In the genomic region with DNA sequence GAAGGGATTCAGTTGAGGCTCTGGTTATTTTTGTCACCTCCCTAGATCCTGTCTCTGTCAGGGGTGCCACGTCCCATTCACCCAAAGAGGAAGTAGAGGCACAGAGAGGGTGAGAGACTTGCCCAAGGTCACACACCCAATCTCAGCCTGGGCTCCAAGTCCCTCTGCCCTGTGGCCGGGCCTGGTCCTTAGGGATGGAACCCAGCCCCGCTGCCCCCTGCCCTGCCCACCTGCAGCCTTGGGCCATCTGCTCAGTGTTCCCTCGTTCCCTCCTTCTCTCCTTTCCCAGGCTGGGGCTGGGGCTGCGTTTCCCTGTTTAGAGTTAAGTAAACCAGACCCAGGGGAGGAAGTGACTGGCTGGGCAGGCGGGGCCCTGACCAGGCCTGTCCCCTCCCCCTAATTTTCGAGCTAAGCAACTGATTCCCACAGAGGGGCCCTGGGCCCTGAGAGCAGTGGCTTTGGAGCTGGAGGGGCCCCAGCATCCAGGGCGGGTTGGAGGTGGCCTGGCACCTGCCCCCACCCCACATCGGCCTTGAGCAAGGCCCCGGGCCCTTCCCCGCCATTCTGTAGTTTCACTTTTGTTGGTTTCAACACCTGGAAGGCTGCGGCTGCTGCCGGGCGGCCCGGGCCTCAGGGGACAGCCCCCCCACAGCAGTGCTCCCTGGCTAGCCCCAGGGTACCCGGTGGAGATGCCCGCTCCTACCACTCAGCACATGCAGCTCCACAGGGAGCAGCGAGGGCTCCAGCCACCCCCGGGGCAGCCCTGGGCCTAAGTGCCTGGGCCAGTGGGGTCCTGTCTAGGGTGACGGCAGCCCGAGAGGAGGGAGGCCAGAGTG, we compare ENCODE assay signal across 8 cellular contexts. TPM values are rescaled to one million over a fixed set of nuclear protein-coding genes. Genes with fewer than 3 reads are reported as not detected.
DNase-seq lines count a peak whose midpoint lies in the region; ATAC-seq and TF ChIP-seq lines count a peak whose summit lies in the region.

No MANE protein-coding gene starts in this region.

- CTCF ChIA-PET in Panc1 (lab: Charles Lee), result no interaction called here

- H3K36me3 ChIP-seq in Panc1 (ENCODE audit: control insufficient read depth, insufficient read depth, low read length), result peaks cover 2% of the 10 kb centered on the region; the same call in 1 of the 2 replicates
- peaks cover 36 to 39% of the 10 kb centered on the region in 2 experiments for H3K36me3 ChIP-seq in trophoblast cell (ENCODE audit: control insufficient read depth in 1 of 2, insufficient read depth in 2 of 2, low read length in 2 of 2)

- H3K79me1 ChIP-seq in trophoblast cell (ENCODE audit: low read length), result peaks cover 17% of the 10 kb centered on the region

- peak overlapping the region; percentile 91 for H4K91ac ChIP-seq in trophoblast cell (ENCODE audit: low read depth, low read length)

- peak overlapping the region; percentile 15 for H2BK5ac ChIP-seq in trophoblast cell (ENCODE audit: low read depth, low read length, poor library complexity)

- peak overlapping the region; percentile 62 for H3K18ac ChIP-seq in trophoblast cell (ENCODE audit: low read length)

- peak overlapping the region; percentile 75 for H2AK5ac ChIP-seq in trophoblast cell (ENCODE audit: low read length)

- H4K12ac ChIP-seq in trophoblast cell (ENCODE audit: low read depth, low read length), result peak overlapping the region; percentile 70

- peak overlapping the region; percentile 71 for H2BK12ac ChIP-seq in trophoblast cell (ENCODE audit: low read length)

- H3K4me1 ChIP-seq in Panc1 (ENCODE audit: control insufficient read depth, insufficient read depth, low read length) (peaks cover 33% of the 10 kb centered on the region), trophoblast cell (ENCODE audit: control insufficient read depth in 1 of 2, insufficient read depth in 2 of 2, low read length in 2 of 2) (peaks cover 18 to 21% of the 10 kb centered on the region in 2 experiments)

- no peak for TF ChIP-seq CTCF in GM12875 (IDR thresholded peaks at IDR 0.05; ENCODE audit: borderline replicate concordance, insufficient read depth, low read depth, low read length)
- no peak for TF ChIP-seq CTCF in Panc1 (IDR thresholded peaks at IDR 0.05)

- H3K9ac ChIP-seq in trophoblast cell (ENCODE audit: low read length), result no peak overlapping the region

- no peaks in the 10 kb centered on the region for H3K27me3 ChIP-seq in Panc1 (ENCODE audit: control insufficient read depth, insufficient read depth, low read length)
- H3K27me3 ChIP-seq in trophoblast cell (ENCODE audit: insufficient read depth, low read length), result no peaks in the 10 kb centered on the region

- ATAC-seq in HG02678 (IDR thresholded peaks at IDR 0.05; ENCODE audit: unreplicated experiment) (peak; percentile 60), Panc1 (peak; percentile 47)

- H3K4me2 ChIP-seq in trophoblast cell (ENCODE audit: low read length), result peak overlapping the region; percentile 42

- intact Hi-C loops in Panc1 (cut with micrococcal nuclease; ENCODE audit: unreplicated experiment), result no loop called here

- no peak overlapping the region for H2AFZ ChIP-seq in trophoblast cell (ENCODE audit: insufficient read depth, low read length, poor library complexity)

- peak overlapping the region; percentile 68 for H4K8ac ChIP-seq in trophoblast cell (ENCODE audit: low read depth, low read length)

- DNase-seq in Panc1 (ENCODE audit: low read depth, low spot score) (no peak), activated gamma-delta T cell (lab: John Stamatoyannopoulos, UW) (peak; percentile 31), germinal center (ENCODE audit: low spot score) (peak; percentile 86), trophoblast cell (peak in 1 of 2 donors; percentile 43), HPDE6-E6E7 (ENCODE audit: extremely low spot score) (no peak), middle frontal gyrus (ENCODE audit: extremely low spot score, low spot score) (no peak)

- H3K27ac ChIP-seq in Panc1 (ENCODE audit: low read length) (peak overlapping the region; percentile 94), trophoblast cell (ENCODE audit: low read depth, low read length) (peak overlapping the region; percentile 65)

- no TSS peak for BruUV-seq in Panc1 (replicated peaks; lab: Mats Ljungman, UMichigan)

- H3K4ac ChIP-seq in trophoblast cell (ENCODE audit: low read depth, low read length), result peak overlapping the region; percentile 35

- H3K23ac ChIP-seq in trophoblast cell (ENCODE audit: low read length), result no peak overlapping the region

- H3K9me3 ChIP-seq in Panc1 (ENCODE audit: control insufficient read depth, insufficient read depth, low read depth, low read length) (no peaks in the 10 kb centered on the region), trophoblast cell (ENCODE audit: insufficient read depth, low read depth, low read length) (peaks cover 3% of the 10 kb centered on the region)

- in situ Hi-C loops in Panc1 (cut with HindIII; ENCODE audit: low pct_unique_long_range_greater_than_20kb, low sequenced_read_pairs), result no loop called here

- H3K79me2 ChIP-seq in trophoblast cell (ENCODE audit: control insufficient read depth, insufficient read depth, low read length, poor library complexity), result peaks cover 4% of the 10 kb centered on the region

- POLR2A ChIA-PET in Panc1 (lab: Charles Lee), result interaction anchor here (0.6 kb wide), 1 partner anchor 79 kb away, joined by 3 read pairs; no protein-coding TSS in a partner anchor

- H2BK120ac ChIP-seq in trophoblast cell (ENCODE audit: insufficient read depth, low read length, poor library complexity), result peak overlapping the region; percentile 57

- peak overlapping the region; percentile 43 for H3K14ac ChIP-seq in trophoblast cell (ENCODE audit: low read length)

- peak overlapping the region; percentile 92 for H3K4me3 ChIP-seq in GM12875 (ENCODE audit: low read depth, low read length)
- H3K4me3 ChIP-seq in Panc1 (ENCODE audit: low read depth in 2 of 2, low read length in 2 of 2), result peak overlapping the region; percentile 72 to 92
- no peak overlapping the region for H3K4me3 ChIP-seq in trophoblast cell (ENCODE audit: low read depth, low read length)

- no CpG with 5 or more reads among the region's 21 CpGs for WGBS in trophoblast cell (ENCODE audit: extremely low coverage, insufficient coverage, insufficient read length)

RNA-seq across cellular contexts. Expression of a gene that starts 1.5 kb away (rescaled TPM):
- 158 TPM for total RNA-seq in Panc1 (2021; ENCODE audit: unreplicated experiment)
- 192 TPM for polyA plus RNA-seq in Panc1 (2012; ENCODE audit: insufficient read length)
- 43.6 and 47.2 TPM in 2 replicates for polyA plus RNA-seq in trophoblast cell (2013)

RNA-seq across cellular contexts. Expression of a gene that starts 9.9 kb away (rescaled TPM):
- 289 TPM for total RNA-seq in Panc1 (2021; ENCODE audit: unreplicated experiment)
- polyA plus RNA-seq in Panc1 (2012; ENCODE audit: insufficient read length), result 558 TPM
- 81.4 and 85.8 TPM in 2 replicates for polyA plus RNA-seq in trophoblast cell (2013)

RNA-seq across cellular contexts. Expression of a gene that starts 30.2 kb away (rescaled TPM):
- total RNA-seq in Panc1 (2021; ENCODE audit: unreplicated experiment), result 18.3 TPM
- polyA plus RNA-seq in Panc1 (2012; ENCODE audit: insufficient read length), result 25.3 TPM
- 0.42 TPM in 2 replicates for polyA plus RNA-seq in trophoblast cell (2013)

RNA-seq across cellular contexts. Expression of a gene that starts 36.4 kb away (rescaled TPM):
- 54.1 TPM for total RNA-seq in Panc1 (2021; ENCODE audit: unreplicated experiment)
- 74.9 TPM for polyA plus RNA-seq in Panc1 (2012; ENCODE audit: insufficient read length)
- polyA plus RNA-seq in trophoblast cell (2013), result 6.6 and 7.0 TPM in 2 replicates

Comparison
In these comparisons a context has a peak if more than half of its experiments do, and no peak if none do; other contexts are left out.
1. DNase-seq: peak in activated gamma-delta T cell (single experiment) and germinal center (single experiment); none in Panc1 (single experiment), HPDE6-E6E7 (single experiment) and middle frontal gyrus (single experiment).